In the genomic region with DNA sequence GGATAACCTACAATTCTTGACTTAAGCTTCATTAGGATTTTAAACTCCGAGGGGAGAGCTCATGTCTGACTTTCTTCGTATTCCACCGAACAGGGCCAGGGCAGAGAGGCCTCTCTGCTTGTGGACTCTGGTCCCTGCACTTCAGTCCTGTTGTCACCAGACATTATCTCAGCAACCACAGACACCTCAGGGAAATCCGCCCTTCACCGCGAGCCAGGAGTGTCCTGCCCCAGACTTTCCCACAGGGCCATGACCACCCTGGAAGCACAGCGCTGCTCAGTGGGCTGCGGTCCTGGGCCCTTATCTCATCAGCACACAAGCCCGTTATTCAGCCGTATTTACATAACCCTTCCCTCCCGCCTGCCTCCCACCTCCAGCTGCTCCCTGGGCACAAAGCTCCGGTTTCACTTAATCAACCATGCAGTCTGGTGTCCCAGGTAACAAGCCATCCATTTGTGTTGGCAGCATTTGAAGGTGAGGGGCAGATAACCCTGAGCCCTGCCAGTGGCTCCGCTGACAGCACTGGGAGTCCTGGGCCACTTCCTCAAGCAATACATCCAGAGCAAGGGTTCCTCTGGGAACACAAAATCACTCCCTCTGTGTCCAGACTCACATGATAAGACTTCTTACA, we compare ENCODE assay signal across 1 cellular context.
TF ChIP-seq lines count a peak whose summit lies in the region.

No MANE protein-coding gene starts in this region.

TF ChIP-seq in HepG2, 621 proteins besides CTCF, POLR2A, EP300 and RAD21 (continued from another document):
- TF ChIP-seq, protein P1, sequence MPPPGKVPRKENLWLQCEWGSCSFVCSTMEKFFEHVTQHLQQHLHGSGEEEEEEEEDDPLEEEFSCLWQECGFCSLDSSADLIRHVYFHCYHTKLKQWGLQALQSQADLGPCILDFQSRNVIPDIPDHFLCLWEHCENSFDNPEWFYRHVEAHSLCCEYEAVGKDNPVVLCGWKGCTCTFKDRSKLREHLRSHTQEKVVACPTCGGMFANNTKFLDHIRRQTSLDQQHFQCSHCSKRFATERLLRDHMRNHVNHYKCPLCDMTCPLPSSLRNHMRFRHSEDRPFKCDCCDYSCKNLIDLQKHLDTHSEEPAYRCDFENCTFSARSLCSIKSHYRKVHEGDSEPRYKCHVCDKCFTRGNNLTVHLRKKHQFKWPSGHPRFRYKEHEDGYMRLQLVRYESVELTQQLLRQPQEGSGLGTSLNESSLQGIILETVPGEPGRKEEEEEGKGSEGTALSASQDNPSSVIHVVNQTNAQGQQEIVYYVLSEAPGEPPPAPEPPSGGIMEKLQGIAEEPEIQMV (CRISPR knock-in tag; IDR thresholded peaks at IDR 0.05; ENCODE audit: low read depth): no peak
- TF ChIP-seq, protein P2, sequence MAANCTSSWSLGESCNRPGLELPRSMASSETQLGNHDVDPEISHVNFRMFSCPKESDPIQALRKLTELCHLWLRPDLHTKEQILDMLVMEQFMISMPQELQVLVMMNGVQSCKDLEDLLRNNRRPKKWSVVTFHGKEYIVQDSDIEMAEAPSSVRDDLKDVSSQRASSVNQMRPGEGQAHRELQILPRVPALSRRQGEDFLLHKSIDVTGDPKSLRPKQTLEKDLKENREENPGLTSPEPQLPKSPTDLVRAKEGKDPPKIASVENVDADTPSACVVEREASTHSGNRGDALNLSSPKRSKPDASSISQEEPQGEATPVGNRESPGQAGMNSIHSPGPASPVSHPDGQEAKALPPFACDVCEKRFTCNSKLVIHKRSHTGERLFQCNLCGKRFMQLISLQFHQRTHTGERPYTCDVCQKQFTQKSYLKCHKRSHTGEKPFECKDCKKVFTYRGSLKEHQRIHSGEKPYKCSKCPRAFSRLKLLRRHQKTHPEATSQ (CRISPR knock-in tag; IDR thresholded peaks at IDR 0.05; ENCODE audit: borderline replicate concordance): peak; percentile 41; the same call in 1 of the 2 replicates
- TF ChIP-seq SP5 (CRISPR knock-in tag; IDR thresholded peaks at IDR 0.05; ENCODE audit: borderline replicate concordance, low read depth): peak; percentile 71
- peak; percentile 69; the same call in 1 of the 2 replicates for TF ChIP-seq GFI1 (CRISPR knock-in tag; IDR thresholded peaks at IDR 0.05; ENCODE audit: borderline replicate concordance)
- 0 out of 2 replicates have a peak, but pooled peaks have one; percentile 68 for TF ChIP-seq TOE1 (CRISPR knock-in tag; IDR thresholded peaks at IDR 0.05)
- no peak for TF ChIP-seq ZNF678 (CRISPR knock-in tag; IDR thresholded peaks at IDR 0.05)
- TF ChIP-seq ASH2L (IDR thresholded peaks at IDR 0.05; ENCODE audit: insufficient read length, low read depth, low read length): peak; percentile 86
- no peak for TF ChIP-seq ARNT (IDR thresholded peaks at IDR 0.05)
- peak; percentile 66; the same call in 1 of the 2 replicates for TF ChIP-seq NFKB2 (CRISPR knock-in tag; IDR thresholded peaks at IDR 0.05; ENCODE audit: borderline replicate concordance)
- TF ChIP-seq, protein P3, sequence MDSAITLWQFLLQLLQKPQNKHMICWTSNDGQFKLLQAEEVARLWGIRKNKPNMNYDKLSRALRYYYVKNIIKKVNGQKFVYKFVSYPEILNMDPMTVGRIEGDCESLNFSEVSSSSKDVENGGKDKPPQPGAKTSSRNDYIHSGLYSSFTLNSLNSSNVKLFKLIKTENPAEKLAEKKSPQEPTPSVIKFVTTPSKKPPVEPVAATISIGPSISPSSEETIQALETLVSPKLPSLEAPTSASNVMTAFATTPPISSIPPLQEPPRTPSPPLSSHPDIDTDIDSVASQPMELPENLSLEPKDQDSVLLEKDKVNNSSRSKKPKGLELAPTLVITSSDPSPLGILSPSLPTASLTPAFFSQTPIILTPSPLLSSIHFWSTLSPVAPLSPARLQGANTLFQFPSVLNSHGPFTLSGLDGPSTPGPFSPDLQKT (CRISPR knock-in tag; IDR thresholded peaks at IDR 0.05; ENCODE audit: borderline replicate concordance): no peak
- TF ChIP-seq ZNF644 (CRISPR knock-in tag; IDR thresholded peaks at IDR 0.05; ENCODE audit: low read depth): peak; percentile 70
- no peak for TF ChIP-seq GLI4 (CRISPR knock-in tag; IDR thresholded peaks at IDR 0.05; ENCODE audit: borderline replicate concordance)
- TF ChIP-seq ZNF629 (CRISPR knock-in tag; conservative IDR thresholded peaks at IDR 0.05): peak; percentile 34; the same call in 1 of the 2 replicates
- TF ChIP-seq STAG1 (CRISPR knock-in tag; IDR thresholded peaks at IDR 0.05): peak; percentile 73
- TF ChIP-seq PLRG1 (conservative IDR thresholded peaks at IDR 0.05): no peak
- TF ChIP-seq, protein P4, sequence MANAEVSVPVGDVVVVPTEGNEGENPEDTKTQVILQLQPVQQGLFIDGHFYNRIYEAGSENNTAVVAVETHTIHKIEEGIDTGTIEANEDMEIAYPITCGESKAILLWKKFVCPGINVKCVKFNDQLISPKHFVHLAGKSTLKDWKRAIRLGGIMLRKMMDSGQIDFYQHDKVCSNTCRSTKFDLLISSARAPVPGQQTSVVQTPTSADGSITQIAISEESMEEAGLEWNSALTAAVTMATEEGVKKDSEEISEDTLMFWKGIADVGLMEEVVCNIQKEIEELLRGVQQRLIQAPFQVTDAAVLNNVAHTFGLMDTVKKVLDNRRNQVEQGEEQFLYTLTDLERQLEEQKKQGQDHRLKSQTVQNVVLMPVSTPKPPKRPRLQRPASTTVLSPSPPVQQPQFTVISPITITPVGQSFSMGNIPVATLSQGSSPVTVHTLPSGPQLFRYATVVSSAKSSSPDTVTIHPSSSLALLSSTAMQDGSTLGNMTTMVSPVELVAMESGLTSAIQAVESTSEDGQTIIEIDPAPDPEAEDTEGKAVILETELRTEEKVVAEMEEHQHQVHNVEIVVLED (CRISPR knock-in tag; IDR thresholded peaks at IDR 0.05; ENCODE audit: borderline replicate concordance): peak; percentile 39; the same call in 1 of the 2 replicates
- peak; percentile 87 for TF ChIP-seq POGZ (CRISPR knock-in tag; IDR thresholded peaks at IDR 0.05)
- no peak for TF ChIP-seq RARG (CRISPR knock-in tag; IDR thresholded peaks at IDR 0.05; ENCODE audit: low read depth)
- TF ChIP-seq, protein P5, sequence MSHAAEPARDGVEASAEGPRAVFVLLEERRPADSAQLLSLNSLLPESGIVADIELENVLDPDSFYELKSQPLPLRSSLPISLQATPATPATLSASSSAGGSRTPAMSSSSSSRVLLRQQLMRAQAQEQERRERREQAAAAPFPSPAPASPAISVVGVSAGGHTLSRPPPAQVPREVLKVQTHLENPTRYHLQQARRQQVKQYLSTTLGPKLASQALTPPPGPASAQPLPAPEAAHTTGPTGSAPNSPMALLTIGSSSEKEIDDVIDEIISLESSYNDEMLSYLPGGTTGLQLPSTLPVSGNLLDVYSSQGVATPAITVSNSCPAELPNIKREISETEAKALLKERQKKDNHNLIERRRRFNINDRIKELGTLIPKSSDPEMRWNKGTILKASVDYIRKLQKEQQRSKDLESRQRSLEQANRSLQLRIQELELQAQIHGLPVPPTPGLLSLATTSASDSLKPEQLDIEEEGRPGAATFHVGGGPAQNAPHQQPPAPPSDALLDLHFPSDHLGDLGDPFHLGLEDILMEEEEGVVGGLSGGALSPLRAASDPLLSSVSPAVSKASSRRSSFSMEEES (CRISPR knock-in tag; IDR thresholded peaks at IDR 0.05): peak; percentile 70; the same call in 1 of the 2 replicates
- peak; percentile 69 for TF ChIP-seq ELF3 (CRISPR knock-in tag; IDR thresholded peaks at IDR 0.05)
- no peak for TF ChIP-seq ZNF841 (CRISPR knock-in tag; IDR thresholded peaks at IDR 0.05; ENCODE audit: borderline replicate concordance)
TF ChIP-seq in HepG2: peak in this region for 279.
